17 cellular contexts compared by ENCODE assay signal in the genomic region with DNA sequence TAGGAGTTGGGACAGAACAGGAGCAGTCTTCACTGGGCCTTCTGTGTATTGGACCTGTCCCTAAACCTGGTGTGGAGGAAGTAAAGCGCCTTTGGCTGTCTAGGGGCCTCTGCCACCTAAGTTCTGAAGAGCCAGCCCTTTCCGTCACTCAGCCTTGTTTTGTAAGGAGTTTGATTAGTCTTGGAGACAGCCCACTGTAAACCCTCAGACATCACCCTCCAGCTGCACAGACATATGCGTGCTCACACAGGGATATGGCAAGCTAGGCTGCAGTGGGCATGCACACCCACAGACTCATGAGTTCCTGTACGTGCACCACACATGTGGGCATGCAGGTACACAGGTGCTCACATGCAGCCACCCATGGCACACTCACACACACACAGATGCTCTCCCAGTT. TPM values are rescaled to one million over a fixed set of nuclear protein-coding genes. Genes with fewer than 3 reads are reported as not detected.
A peak's percentile ranks its signal among the peaks of the same experiment; 100 is the strongest.
DNase-seq lines count a peak whose midpoint lies in the region; ATAC-seq and TF ChIP-seq lines count a peak whose summit lies in the region.
"Had no signal": no experiment of that assay in that cellular context is flagged by ENCODE, and none has a peak within 500 bp of the region (broad histone marks: within the 10 kb centered on the region; RNA-seq: fewer than 3 reads in every experiment).

No MANE protein-coding gene starts in this region.

- H3K4me2 ChIP-seq in SU-DHL-6 (ENCODE audit: low read depth, low read length, poor library complexity, severe bottlenecking) = peak overlapping the region; percentile 78

- POLR2A ChIA-PET in activated CD4-positive, alpha-beta T cell treated with anti-CD3 and anti-CD28 coated beads, Interleukin-2, amount 10 ng/mL, durations not matched to agents 7 days and 5 days (lab: Charles Lee) = no interaction called here

- no peaks in the 10 kb centered on the region for H3K9me3 Mint-ChIP-seq in HFFc6
- H3K9me3 Mint-ChIP-seq in memory B cell = no peaks in the 10 kb centered on the region
- no peaks in the 10 kb centered on the region for H3K9me3 Mint-ChIP-seq in activated CD4-positive, alpha-beta T cell treated with anti-CD3 and anti-CD28 coated beads, Interleukin-2, amount 10 ng/mL, durations not matched to agents 7 days and 5 days
- H3K9me3 Mint-ChIP-seq: T-helper 1 cell treated with Interleukin-12 subunit alpha and Interleukin-12 subunit beta and Interleukin-4 antibody, amounts not matched to agents 30 μg/mL and 1 μg/mL, for 36 hours had no signal

- peaks cover 24 to 92% (median 91%) of the 10 kb centered on the region in 5 donors for H3K4me1 ChIP-seq in subcutaneous abdominal adipose tissue (ENCODE audit: control insufficient read depth in 5 of 5, insufficient read depth in 5 of 5, low read length in 5 of 5)

- H3K36me3 ChIP-seq in SU-DHL-6 (ENCODE audit: low read length) = no peaks in the 10 kb centered on the region
- H3K36me3 ChIP-seq in subcutaneous abdominal adipose tissue (ENCODE audit: control insufficient read depth in 5 of 5, insufficient read depth in 5 of 5, low read length in 5 of 5) = peaks cover 0 to 30% (median 10%) of the 10 kb centered on the region in 5 donors
- H3K36me3 ChIP-seq: thoracic aorta had no signal

- peaks cover 3% of the 10 kb centered on the region; the same call in 1 of the 2 replicates for H4K20me1 ChIP-seq in SU-DHL-6 (ENCODE audit: low read depth, low read length)

- CTCF ChIA-PET in activated CD4-positive, alpha-beta T cell treated with anti-CD3 and anti-CD28 coated beads, Interleukin-2, amount 10 ng/mL, durations not matched to agents 7 days and 5 days (lab: Charles Lee) = no interaction called here

- H3K27ac Mint-ChIP-seq in HFFc6 (peak overlapping the region; percentile 81), memory B cell (peak overlapping the region; percentile 63)
- no peak overlapping the region for H3K27ac Mint-ChIP-seq in activated CD4-positive, alpha-beta T cell treated with anti-CD3 and anti-CD28 coated beads, Interleukin-2, amount 10 ng/mL, durations not matched to agents 7 days and 5 days
- H3K27ac Mint-ChIP-seq: T-helper 1 cell treated with Interleukin-12 subunit alpha and Interleukin-12 subunit beta and Interleukin-4 antibody, amounts not matched to agents 30 μg/mL and 1 μg/mL, for 36 hours had no signal

- peaks cover 61% of the 10 kb centered on the region for H3F3A ChIP-seq in SU-DHL-6 (ENCODE audit: insufficient read depth)

- ATAC-seq in memory B cell (ENCODE audit: low read depth) = no peak

- H3K9ac ChIP-seq in SU-DHL-6 (ENCODE audit: low read length) (peak overlapping the region; percentile 53), subcutaneous abdominal adipose tissue (ENCODE audit: low read length in 5 of 5) (peak overlapping the region in 3 of 5 donors; percentile 32 to 73 (median 60))

- H3K9me2 ChIP-seq in SU-DHL-6 (replicated peaks; ENCODE audit: insufficient read depth, low read length) = no peaks in the 10 kb centered on the region

- H3K27me3 ChIP-seq in SU-DHL-6 (ENCODE audit: low read length) = no peaks in the 10 kb centered on the region
- no peaks in the 10 kb centered on the region for H3K27me3 ChIP-seq in subcutaneous abdominal adipose tissue (ENCODE audit: control insufficient read depth in 5 of 5, insufficient read depth in 4 of 5, low read length in 5 of 5)

- H3K9me3 ChIP-seq in SU-DHL-6 (ENCODE audit: insufficient read depth, low read length) = no peaks in the 10 kb centered on the region
- H3K9me3 ChIP-seq in subcutaneous abdominal adipose tissue (ENCODE audit: control insufficient read depth in 5 of 5, low read length in 5 of 5) = no peaks in the 10 kb centered on the region
- H3K9me3 ChIP-seq: HAP-1, thoracic aorta had no signal

- TF ChIP-seq CTCF in HFFc6 (IDR thresholded peaks at IDR 0.05) (no peak), SU-DHL-6 (IDR thresholded peaks at IDR 0.05; ENCODE audit: insufficient read depth, low read length, poor library complexity, severe bottlenecking) (no peak)

- DNase-seq in HFFc6 (no peak), memory B cell (ENCODE audit: low spot score in 2 of 2) (no peak), NCI-H526 treated with DMSO at 0.1 percent for 48 hours (lab: John Stamatoyannopoulos, UW) (no peak), NCI-H526 (lab: John Stamatoyannopoulos, UW) (no peak)
- no peak for DNase-seq in activated CD4-positive, alpha-beta T cell treated with anti-CD3 and anti-CD28 coated beads, Interleukin-2, amount 10 ng/mL, durations not matched to agents 7 days and 5 days
- no peak for DNase-seq in stimulated activated CD4-positive, alpha-beta T cell treated with anti-CD3 and anti-CD28 coated beads, Interleukin-2, amount 100 ng/mL, for 48 hours
- DNase-seq: activated CD8-positive, alpha-beta memory T cell treated with anti-CD3 and anti-CD28 coated beads, Interleukin-2, amount 50 U/mL, for 4 hours; activated effector memory CD4-positive, alpha-beta T cell treated with anti-CD3 and anti-CD28 coated beads, Interleukin-2, amount 50 U/mL, for 16 hours; NCI-H146; NCI-H446; SHP77; stimulated activated CD4-positive, alpha-beta T cell treated with anti-CD3 and anti-CD28 coated beads, Interleukin-4, amount 100 ng/mL, for 1 hour had no signal

- H3K4me3 ChIP-seq in SU-DHL-6 (ENCODE audit: insufficient read depth, low read length, poor library complexity, severe bottlenecking) = no peak overlapping the region
- H3K4me3 ChIP-seq in subcutaneous abdominal adipose tissue (ENCODE audit: low read depth in 1 of 5, low read length in 5 of 5) = peak overlapping the region in 3 of 5 donors; percentile 42 to 56 (median 52)
- H3K4me3 ChIP-seq: HAP-1 had no signal

- H3K36me3 Mint-ChIP-seq in HFFc6 (ENCODE audit: low read depth) (no peaks in the 10 kb centered on the region), memory B cell (peaks cover 2% of the 10 kb centered on the region)
- no peaks in the 10 kb centered on the region for H3K36me3 Mint-ChIP-seq in activated CD4-positive, alpha-beta T cell treated with anti-CD3 and anti-CD28 coated beads, Interleukin-2, amount 10 ng/mL, durations not matched to agents 7 days and 5 days (ENCODE audit: low read depth)

- H2AFZ ChIP-seq in SU-DHL-6 (ENCODE audit: low read depth, low read length, severe bottlenecking) = no peak overlapping the region

- peaks cover 56% of the 10 kb centered on the region for H3K4me1 Mint-ChIP-seq in HFFc6 (ENCODE audit: low read depth)
- peaks cover 57% of the 10 kb centered on the region for H3K4me1 Mint-ChIP-seq in memory B cell
- peaks cover 51% of the 10 kb centered on the region for H3K4me1 Mint-ChIP-seq in activated CD4-positive, alpha-beta T cell treated with anti-CD3 and anti-CD28 coated beads, Interleukin-2, amount 10 ng/mL, durations not matched to agents 7 days and 5 days

- H3K4me3 Mint-ChIP-seq in HFFc6 (no peak overlapping the region), memory B cell (peak overlapping the region; percentile 33)
- H3K4me3 Mint-ChIP-seq in activated CD4-positive, alpha-beta T cell treated with anti-CD3 and anti-CD28 coated beads, Interleukin-2, amount 10 ng/mL, durations not matched to agents 7 days and 5 days = no peak overlapping the region
- H3K4me3 Mint-ChIP-seq: T-helper 1 cell treated with Interleukin-12 subunit alpha and Interleukin-12 subunit beta and Interleukin-4 antibody, amounts not matched to agents 30 μg/mL and 1 μg/mL, for 36 hours had no signal

- H3K79me2 ChIP-seq in SU-DHL-6 (ENCODE audit: insufficient read depth, low read length) = peaks cover 96% of the 10 kb centered on the region

- peaks cover 5% of the 10 kb centered on the region for H3K27me3 Mint-ChIP-seq in HFFc6 (ENCODE audit: insufficient read depth)
- no peaks in the 10 kb centered on the region for H3K27me3 Mint-ChIP-seq in memory B cell
- no peaks in the 10 kb centered on the region for H3K27me3 Mint-ChIP-seq in activated CD4-positive, alpha-beta T cell treated with anti-CD3 and anti-CD28 coated beads, Interleukin-2, amount 10 ng/mL, durations not matched to agents 7 days and 5 days

- H3K27ac ChIP-seq in SU-DHL-6 (ENCODE audit: low read depth, low read length) = peak overlapping the region; percentile 94
- H3K27ac ChIP-seq in subcutaneous abdominal adipose tissue (ENCODE audit: low read depth, low read length) = peak overlapping the region; percentile 78

RNA-seq across cellular contexts. Expression of gene PRKCD, which starts 5.2 kb away (rescaled TPM):
- total RNA-seq in HFFc6 (2021; fragmentation: NEBNext Ultra II Directional; extraction: Animal tissue kit (Norgen Biotek cat#: 25700)) = 10 to 100 TPM; 15.5 to 21.9 (median 20.0) TPM
- total RNA-seq in activated CD4-positive, alpha-beta T cell treated with anti-CD3 and anti-CD28 coated beads, Interleukin-2, amount 10 ng/mL, durations not matched to agents 7 days and 5 days = 10 to 100 TPM; 19.9 to 23.5 TPM

RNA-seq across cellular contexts. Expression of gene RFT1, which starts 36.0 kb away (rescaled TPM):
- 10 to 100 TPM; 32.9 to 39.6 (median 34.7) TPM for total RNA-seq in HFFc6 (2021; fragmentation: NEBNext Ultra II Directional; extraction: Animal tissue kit (Norgen Biotek cat#: 25700))
- 10 to 100 TPM; 33.3 to 34.1 TPM for total RNA-seq in activated CD4-positive, alpha-beta T cell treated with anti-CD3 and anti-CD28 coated beads, Interleukin-2, amount 10 ng/mL, durations not matched to agents 7 days and 5 days
